In genomic region chr3:194740859-194741486, GRCh38 we compare ENCODE assay signal across 13 cellular contexts. TPM values are rescaled to one million over a fixed set of nuclear protein-coding genes. Genes with fewer than 3 reads are reported as not detected.
DNase-seq lines count a peak whose midpoint lies in the region; ATAC-seq and TF ChIP-seq lines count a peak whose summit lies in the region.
"Had no signal": no experiment of that assay in that cellular context is flagged by ENCODE, and none has a peak within 500 bp of the region (broad histone marks: within the 10 kb centered on the region; RNA-seq: fewer than 3 reads in every experiment).

No MANE protein-coding gene starts in this region.

- H3K4me1 ChIP-seq in SJSA1 (replicated peaks) (peaks cover 41% of the 10 kb centered on the region), thyroid gland (peaks cover 13 to 26% of the 10 kb centered on the region in 2 donors), MM.1S (ENCODE audit: low read length) (no peaks in the 10 kb centered on the region)

- peak; percentile 37 to 60 for ATAC-seq in activated naive CD4-positive, alpha-beta T cell treated with anti-CD3 and anti-CD28 coated beads, Interleukin-2, amount 50 U/mL, for 72 hours
- no peak for ATAC-seq in GM21360 (IDR thresholded peaks at IDR 0.05; ENCODE audit: unreplicated experiment)
- ATAC-seq: left colon had no signal

- WGBS in thyroid gland, 2 donors: 27 to 35% methylated on average over 16 of the region's 16 CpGs

- H3K36me3 ChIP-seq in SJSA1 (no peaks in the 10 kb centered on the region), thyroid gland (no peaks in the 10 kb centered on the region), MM.1S (replicated peaks; ENCODE audit: insufficient read depth, low read length) (no peaks in the 10 kb centered on the region)
- H3K36me3 ChIP-seq: sigmoid colon had no signal

- H3F3A ChIP-seq in MM.1S (ENCODE audit: insufficient read depth, low read length): no peaks in the 10 kb centered on the region

- H3K27ac ChIP-seq in SJSA1 (peak overlapping the region; percentile 84), thyroid gland (peak overlapping the region; percentile 36 to 76 (median 47)), MM.1S (ENCODE audit: low read length) (no peak overlapping the region)
- H3K27ac ChIP-seq: sigmoid colon had no signal

- H3K4me3 Mint-ChIP-seq in glutamatergic neuron (ENCODE audit: unreplicated experiment): no peak overlapping the region
- H3K4me3 Mint-ChIP-seq: activated T-cell treated with anti-CD3 and anti-CD28 coated beads, Interleukin-2, amount 50 U/mL, for 4 hours had no signal

- H3K9ac ChIP-seq in MM.1S (ENCODE audit: low read length): no peak overlapping the region

- in situ Hi-C loops in G401 (cut with HindIII; ENCODE audit: low sequenced_read_pairs): no loop called here

- H3K4me1 Mint-ChIP-seq in glutamatergic neuron (ENCODE audit: low read depth, unreplicated experiment): peaks cover 27% of the 10 kb centered on the region

- H3K9me3 ChIP-seq in SJSA1 (replicated peaks) (no peaks in the 10 kb centered on the region), thyroid gland (no peaks in the 10 kb centered on the region), MM.1S (replicated peaks; ENCODE audit: insufficient read depth, low read length) (no peaks in the 10 kb centered on the region)
- H3K9me3 ChIP-seq: sigmoid colon had no signal

- no peak for DNase-seq in activated naive CD4-positive, alpha-beta T cell treated with anti-CD3 and anti-CD28 coated beads, Interleukin-2, amount 50 U/mL, for 72 hours (ENCODE audit: low spot score in 2 of 2)
- no peak for DNase-seq in activated naive CD4-positive, alpha-beta T cell (lab: John Stamatoyannopoulos, UW)
- DNase-seq in SJSA1 (ENCODE audit: low read depth in 1 of 2, low spot score in 2 of 2): peak; percentile 93 to 97
- DNase-seq in glutamatergic neuron: no peak
- DNase-seq in thyroid gland: peak; percentile 87 to 89
- DNase-seq in MM.1S: no peak
- no peak for DNase-seq in G401 (ENCODE audit: low spot score)
- DNase-seq: activated T-cell treated with anti-CD3 and anti-CD28 coated beads, Interleukin-2, amount 50 U/mL, for 4 hours; effector CD8-positive, alpha-beta T cell; left colon; NCI-H2227 treated with DMSO at 0.1 percent for 48 hours; sigmoid colon had no signal

- H3K27ac Mint-ChIP-seq in activated naive CD4-positive, alpha-beta T cell treated with anti-CD3 and anti-CD28 coated beads, Interleukin-2, amount 50 U/mL, for 72 hours: no peak overlapping the region
- peak overlapping the region; percentile 17 for H3K27ac Mint-ChIP-seq in glutamatergic neuron (ENCODE audit: unreplicated experiment)

- intact Hi-C loops in thyroid gland (cut with DNase I): no loop called here

- TF ChIP-seq POLR2A in thyroid gland (IDR thresholded peaks at IDR 0.05): no peak

- H3K27me3 Mint-ChIP-seq in glutamatergic neuron (ENCODE audit: unreplicated experiment): peaks cover 6% of the 10 kb centered on the region

- H3K27me3 ChIP-seq in SJSA1 (replicated peaks) (no peaks in the 10 kb centered on the region), thyroid gland (no peaks in the 10 kb centered on the region), MM.1S (replicated peaks; ENCODE audit: insufficient read depth, low read length) (0 out of 2 replicates have a peak, but pooled peaks cover 6% of the 10 kb centered on the region)
- H3K27me3 ChIP-seq: sigmoid colon had no signal

- no peaks in the 10 kb centered on the region for H3K79me2 ChIP-seq in MM.1S (ENCODE audit: low read length)

- no peak for TF ChIP-seq CTCF in glutamatergic neuron (IDR thresholded peaks at IDR 0.05; ENCODE audit: partially characterized antibody, unreplicated experiment)
- peak in 1 of 6 experiments; percentile 15 for TF ChIP-seq CTCF in thyroid gland (IDR thresholded peaks at IDR 0.05)
- no peak for TF ChIP-seq CTCF in MM.1S (IDR thresholded peaks at IDR 0.05; ENCODE audit: low read length)

- no peaks in the 10 kb centered on the region for H3K9me3 Mint-ChIP-seq in activated naive CD4-positive, alpha-beta T cell treated with anti-CD3 and anti-CD28 coated beads, Interleukin-2, amount 50 U/mL, for 72 hours
- H3K9me3 Mint-ChIP-seq in glutamatergic neuron (ENCODE audit: unreplicated experiment): no peaks in the 10 kb centered on the region
- H3K9me3 Mint-ChIP-seq: activated T-cell treated with anti-CD3 and anti-CD28 coated beads, Interleukin-2, amount 50 U/mL, for 4 hours had no signal

- no peak overlapping the region for H3K4me2 ChIP-seq in MM.1S (ENCODE audit: low read depth, low read length)

- H3K9me2 ChIP-seq in MM.1S (replicated peaks; ENCODE audit: insufficient read depth, low read length): no peaks in the 10 kb centered on the region

- H3K4me3 ChIP-seq in SJSA1: no peak overlapping the region
- H3K4me3 ChIP-seq in thyroid gland (replicated peaks in 1 of 3): no peak overlapping the region
- no peak overlapping the region for H3K4me3 ChIP-seq in MM.1S (ENCODE audit: low read length)
- H3K4me3 ChIP-seq: sigmoid colon had no signal

- H2AFZ ChIP-seq in MM.1S (ENCODE audit: low read length): no peak overlapping the region

- no peaks in the 10 kb centered on the region for H3K36me3 Mint-ChIP-seq in activated naive CD4-positive, alpha-beta T cell treated with anti-CD3 and anti-CD28 coated beads, Interleukin-2, amount 50 U/mL, for 72 hours
- H3K36me3 Mint-ChIP-seq in glutamatergic neuron (ENCODE audit: unreplicated experiment): no peaks in the 10 kb centered on the region

- no peaks in the 10 kb centered on the region for H4K20me1 ChIP-seq in MM.1S (ENCODE audit: insufficient read depth, low read length)

RNA-seq across cellular contexts. Expression of gene FAM43A, which starts 55.3 kb away (rescaled TPM):
- total RNA-seq in activated naive CD4-positive, alpha-beta T cell treated with anti-CD3 and anti-CD28 coated beads, Interleukin-2, amount 50 U/mL, for 72 hours: 1 to 10 TPM; 3.5 to 6.8 TPM
- total RNA-seq in SJSA1 (2014; rRNA removed; shearing (Covaris generic)): 14.2 and 17.6 TPM in 2 replicates
- total RNA-seq in glutamatergic neuron (ENCODE audit: unreplicated experiment) (21.6 TPM), thyroid gland (10 to 100 TPM; 16.8 to 33.9 (median 22.4) TPM)
- total RNA-seq in G401 (2014; rRNA removed; shearing (Covaris generic)): 9.6 and 13.2 TPM in 2 replicates

Comparison
In these comparisons a context has a peak if more than half of its experiments do, and no peak if none do; other contexts are left out.
1. DNase-seq: peak in SJSA1 (2 of 2) and thyroid gland (2 of 2); none in activated naive CD4-positive, alpha-beta T cell treated with anti-CD3 and anti-CD28 coated beads, Interleukin-2, amount 50 U/mL, for 72 hours (0 of 2), activated naive CD4-positive, alpha-beta T cell (0 of 4), glutamatergic neuron (single experiment), MM.1S (single experiment) and G401 (single experiment).